In genomic region chr5:98095072-98095471, GRCh38 we compare ENCODE assay signal across 22 cellular contexts.
"Had no signal": no experiment of that assay in that cellular context is flagged by ENCODE, and none has a peak within 500 bp of the region (broad histone marks: within the 10 kb centered on the region; RNA-seq: fewer than 3 reads in every experiment).

No MANE protein-coding gene starts in this region.

- H3K36me3 ChIP-seq: cardiac muscle cell, left lung, ovary, sigmoid colon, suprapubic skin had no signal

- H3K27me3 ChIP-seq: cardiac muscle cell, left lung, ovary, sigmoid colon, suprapubic skin had no signal

- H3K27ac Mint-ChIP-seq: activated CD8-positive, alpha-beta T cell treated with anti-CD3 and anti-CD28 coated beads, Interleukin-2, amount 10 ng/mL, durations not matched to agents 7 days and 5 days; memory B cell; nephron progenitor cell; type B pancreatic cell had no signal

- H3K4me3 Mint-ChIP-seq: activated CD8-positive, alpha-beta T cell treated with anti-CD3 and anti-CD28 coated beads, Interleukin-2, amount 10 ng/mL, durations not matched to agents 7 days and 5 days; memory B cell; nephron progenitor cell; type B pancreatic cell had no signal

- H3K27ac ChIP-seq: cardiac muscle cell, left lung, ovary, sigmoid colon, suprapubic skin, VCaP had no signal

- H3K4me1 Mint-ChIP-seq: memory B cell, nephron progenitor cell had no signal

- FAIRE-seq: astrocyte, colon had no signal

- H3K4me1 ChIP-seq: left lung, sigmoid colon, suprapubic skin had no signal

- H3K36me3 Mint-ChIP-seq: memory B cell, type B pancreatic cell had no signal

- H3K9me3 Mint-ChIP-seq: nephron progenitor cell, type B pancreatic cell had no signal

- H3K27me3 Mint-ChIP-seq: memory B cell, type B pancreatic cell had no signal

- DNase-seq: activated CD4-positive, alpha-beta T cell treated with anti-CD3 and anti-CD28 coated beads for 4 hours; activated CD8-positive, alpha-beta memory T cell treated with anti-CD3 and anti-CD28 coated beads, Interleukin-2, amount 50 U/mL, for 48 hours; activated CD8-positive, alpha-beta T cell treated with anti-CD3 and anti-CD28 coated beads, Interleukin-2, amount 10 ng/mL, durations not matched to agents 7 days and 5 days; activated naive CD4-positive, alpha-beta T cell treated with Interleukin-2 at 50 U/mL for 16 hours; foreskin melanocyte; head of caudate nucleus; islet precursor cell; left lung; nephron progenitor cell; ovary; sigmoid colon; stimulated activated CD4-positive, alpha-beta T cell treated with anti-CD3 and anti-CD28 coated beads, Interleukin-12 subunit alpha, Interleukin-12 subunit beta, amount 100 ng/mL, for 4 hours; stimulated activated CD4-positive, alpha-beta T cell treated with anti-CD3 and anti-CD28 coated beads, Interleukin-2, amount 100 ng/mL, for 48 hours; stimulated activated naive CD8-positive, alpha-beta T cell treated with anti-CD3 and anti-CD28 coated beads, Interleukin-15, Interleukin-2, amounts not matched to agents 100 U/mL and 50 U/mL, for 24 hours; T1000 had no signal

- ATAC-seq: activated CD8-positive, alpha-beta T cell treated with anti-CD3 and anti-CD28 coated beads, Interleukin-2, amount 10 ng/mL, durations not matched to agents 7 days and 5 days; left lung; stimulated activated naive CD8-positive, alpha-beta T cell treated with anti-CD3 and anti-CD28 coated beads, Interleukin-15, Interleukin-2, amounts not matched to agents 100 U/mL and 50 U/mL, for 24 hours had no signal

- H3K4me3 ChIP-seq: cardiac muscle cell, left lung, ovary, sigmoid colon, suprapubic skin had no signal

- H3K9me3 ChIP-seq: left lung, ovary, sigmoid colon, suprapubic skin had no signal
